ENCODE assay signal across 1 cellular context in the genomic region with DNA sequence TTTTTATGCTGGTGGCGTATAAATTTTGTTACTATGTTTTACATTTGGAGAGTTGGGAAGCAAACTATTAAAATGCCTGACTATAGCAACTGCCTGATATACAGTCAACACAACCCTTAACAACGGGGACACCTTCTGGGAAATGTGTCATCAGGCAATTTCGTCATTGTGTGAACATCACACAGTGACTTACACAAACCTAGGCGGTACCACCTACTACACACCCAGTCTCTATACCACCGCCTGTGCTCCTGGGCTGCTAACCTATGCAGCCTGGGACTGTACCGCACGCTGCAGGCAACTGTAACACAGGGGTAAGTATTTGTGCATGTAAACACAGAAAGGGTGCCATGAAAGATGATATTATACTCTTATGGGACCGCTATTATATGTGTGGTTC.
A peak's percentile ranks its signal among the peaks of the same experiment; 100 is the strongest.
TF ChIP-seq lines count a peak whose summit lies in the region.

No MANE protein-coding gene starts in this region.

TF ChIP-seq in HepG2, 621 proteins besides CTCF, POLR2A, EP300 and RAD21 (continued from another document and continues in another):
- no peak for TF ChIP-seq ZNF232 (CRISPR knock-in tag; IDR thresholded peaks at IDR 0.05; ENCODE audit: borderline replicate concordance)
- TF ChIP-seq, protein P1, sequence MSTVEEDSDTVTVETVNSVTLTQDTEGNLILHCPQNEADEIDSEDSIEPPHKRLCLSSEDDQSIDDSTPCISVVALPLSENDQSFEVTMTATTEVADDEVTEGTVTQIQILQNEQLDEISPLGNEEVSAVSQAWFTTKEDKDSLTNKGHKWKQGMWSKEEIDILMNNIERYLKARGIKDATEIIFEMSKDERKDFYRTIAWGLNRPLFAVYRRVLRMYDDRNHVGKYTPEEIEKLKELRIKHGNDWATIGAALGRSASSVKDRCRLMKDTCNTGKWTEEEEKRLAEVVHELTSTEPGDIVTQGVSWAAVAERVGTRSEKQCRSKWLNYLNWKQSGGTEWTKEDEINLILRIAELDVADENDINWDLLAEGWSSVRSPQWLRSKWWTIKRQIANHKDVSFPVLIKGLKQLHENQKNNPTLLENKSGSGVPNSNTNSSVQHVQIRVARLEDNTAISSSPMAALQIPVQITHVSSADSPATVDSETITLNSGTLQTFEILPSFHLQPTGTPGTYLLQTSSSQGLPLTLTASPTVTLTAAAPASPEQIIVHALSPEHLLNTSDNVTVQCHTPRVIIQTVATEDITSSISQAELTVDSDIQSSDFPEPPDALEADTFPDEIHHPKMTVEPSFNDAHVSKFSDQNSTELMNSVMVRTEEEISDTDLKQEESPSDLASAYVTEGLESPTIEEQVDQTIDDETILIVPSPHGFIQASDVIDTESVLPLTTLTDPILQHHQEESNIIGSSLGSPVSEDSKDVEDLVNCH (CRISPR knock-in tag; IDR thresholded peaks at IDR 0.05), result no peak
- TF ChIP-seq MIER2 (CRISPR knock-in tag; IDR thresholded peaks at IDR 0.05), result no peak
- TF ChIP-seq, protein P2, sequence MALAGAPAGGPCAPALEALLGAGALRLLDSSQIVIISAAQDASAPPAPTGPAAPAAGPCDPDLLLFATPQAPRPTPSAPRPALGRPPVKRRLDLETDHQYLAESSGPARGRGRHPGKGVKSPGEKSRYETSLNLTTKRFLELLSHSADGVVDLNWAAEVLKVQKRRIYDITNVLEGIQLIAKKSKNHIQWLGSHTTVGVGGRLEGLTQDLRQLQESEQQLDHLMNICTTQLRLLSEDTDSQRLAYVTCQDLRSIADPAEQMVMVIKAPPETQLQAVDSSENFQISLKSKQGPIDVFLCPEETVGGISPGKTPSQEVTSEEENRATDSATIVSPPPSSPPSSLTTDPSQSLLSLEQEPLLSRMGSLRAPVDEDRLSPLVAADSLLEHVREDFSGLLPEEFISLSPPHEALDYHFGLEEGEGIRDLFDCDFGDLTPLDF (CRISPR knock-in tag; IDR thresholded peaks at IDR 0.05), result no peak
- TF ChIP-seq REL (CRISPR knock-in tag; conservative IDR thresholded peaks at IDR 0.05), result no peak
- TF ChIP-seq, protein P3, sequence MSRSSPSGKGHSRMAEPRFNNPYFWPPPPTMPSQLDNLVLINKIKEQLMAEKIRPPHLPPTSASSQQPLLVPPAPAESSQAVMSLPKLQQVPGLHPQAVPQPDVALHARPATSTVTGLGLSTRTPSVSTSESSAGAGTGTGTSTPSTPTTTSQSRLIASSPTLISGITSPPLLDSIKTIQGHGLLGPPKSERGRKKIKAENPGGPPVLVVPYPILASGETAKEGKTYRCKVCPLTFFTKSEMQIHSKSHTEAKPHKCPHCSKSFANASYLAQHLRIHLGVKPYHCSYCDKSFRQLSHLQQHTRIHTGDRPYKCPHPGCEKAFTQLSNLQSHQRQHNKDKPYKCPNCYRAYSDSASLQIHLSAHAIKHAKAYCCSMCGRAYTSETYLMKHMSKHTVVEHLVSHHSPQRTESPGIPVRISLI (CRISPR knock-in tag; IDR thresholded peaks at IDR 0.05; ENCODE audit: borderline replicate concordance), result no peak
- TF ChIP-seq SIN3B (IDR thresholded peaks at IDR 0.05; ENCODE audit: low read length), result no peak
- no peak for TF ChIP-seq ZNF34 (CRISPR knock-in tag; IDR thresholded peaks at IDR 0.05; ENCODE audit: borderline replicate concordance)
- TF ChIP-seq, protein P4, sequence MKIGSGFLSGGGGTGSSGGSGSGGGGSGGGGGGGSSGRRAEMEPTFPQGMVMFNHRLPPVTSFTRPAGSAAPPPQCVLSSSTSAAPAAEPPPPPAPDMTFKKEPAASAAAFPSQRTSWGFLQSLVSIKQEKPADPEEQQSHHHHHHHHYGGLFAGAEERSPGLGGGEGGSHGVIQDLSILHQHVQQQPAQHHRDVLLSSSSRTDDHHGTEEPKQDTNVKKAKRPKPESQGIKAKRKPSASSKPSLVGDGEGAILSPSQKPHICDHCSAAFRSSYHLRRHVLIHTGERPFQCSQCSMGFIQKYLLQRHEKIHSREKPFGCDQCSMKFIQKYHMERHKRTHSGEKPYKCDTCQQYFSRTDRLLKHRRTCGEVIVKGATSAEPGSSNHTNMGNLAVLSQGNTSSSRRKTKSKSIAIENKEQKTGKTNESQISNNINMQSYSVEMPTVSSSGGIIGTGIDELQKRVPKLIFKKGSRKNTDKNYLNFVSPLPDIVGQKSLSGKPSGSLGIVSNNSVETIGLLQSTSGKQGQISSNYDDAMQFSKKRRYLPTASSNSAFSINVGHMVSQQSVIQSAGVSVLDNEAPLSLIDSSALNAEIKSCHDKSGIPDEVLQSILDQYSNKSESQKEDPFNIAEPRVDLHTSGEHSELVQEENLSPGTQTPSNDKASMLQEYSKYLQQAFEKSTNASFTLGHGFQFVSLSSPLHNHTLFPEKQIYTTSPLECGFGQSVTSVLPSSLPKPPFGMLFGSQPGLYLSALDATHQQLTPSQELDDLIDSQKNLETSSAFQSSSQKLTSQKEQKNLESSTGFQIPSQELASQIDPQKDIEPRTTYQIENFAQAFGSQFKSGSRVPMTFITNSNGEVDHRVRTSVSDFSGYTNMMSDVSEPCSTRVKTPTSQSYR (CRISPR knock-in tag; IDR thresholded peaks at IDR 0.05; ENCODE audit: borderline replicate concordance), result no peak
- no peak for TF ChIP-seq SETDB1 (CRISPR knock-in tag; IDR thresholded peaks at IDR 0.05; ENCODE audit: borderline replicate concordance)
- TF ChIP-seq ZNF230 (CRISPR knock-in tag; IDR thresholded peaks at IDR 0.05), result no peak
- TF ChIP-seq IKZF1 (IDR thresholded peaks at IDR 0.05), result no peak
- TF ChIP-seq ZNF224 (CRISPR knock-in tag; IDR thresholded peaks at IDR 0.05), result no peak
- TF ChIP-seq, protein P5, sequence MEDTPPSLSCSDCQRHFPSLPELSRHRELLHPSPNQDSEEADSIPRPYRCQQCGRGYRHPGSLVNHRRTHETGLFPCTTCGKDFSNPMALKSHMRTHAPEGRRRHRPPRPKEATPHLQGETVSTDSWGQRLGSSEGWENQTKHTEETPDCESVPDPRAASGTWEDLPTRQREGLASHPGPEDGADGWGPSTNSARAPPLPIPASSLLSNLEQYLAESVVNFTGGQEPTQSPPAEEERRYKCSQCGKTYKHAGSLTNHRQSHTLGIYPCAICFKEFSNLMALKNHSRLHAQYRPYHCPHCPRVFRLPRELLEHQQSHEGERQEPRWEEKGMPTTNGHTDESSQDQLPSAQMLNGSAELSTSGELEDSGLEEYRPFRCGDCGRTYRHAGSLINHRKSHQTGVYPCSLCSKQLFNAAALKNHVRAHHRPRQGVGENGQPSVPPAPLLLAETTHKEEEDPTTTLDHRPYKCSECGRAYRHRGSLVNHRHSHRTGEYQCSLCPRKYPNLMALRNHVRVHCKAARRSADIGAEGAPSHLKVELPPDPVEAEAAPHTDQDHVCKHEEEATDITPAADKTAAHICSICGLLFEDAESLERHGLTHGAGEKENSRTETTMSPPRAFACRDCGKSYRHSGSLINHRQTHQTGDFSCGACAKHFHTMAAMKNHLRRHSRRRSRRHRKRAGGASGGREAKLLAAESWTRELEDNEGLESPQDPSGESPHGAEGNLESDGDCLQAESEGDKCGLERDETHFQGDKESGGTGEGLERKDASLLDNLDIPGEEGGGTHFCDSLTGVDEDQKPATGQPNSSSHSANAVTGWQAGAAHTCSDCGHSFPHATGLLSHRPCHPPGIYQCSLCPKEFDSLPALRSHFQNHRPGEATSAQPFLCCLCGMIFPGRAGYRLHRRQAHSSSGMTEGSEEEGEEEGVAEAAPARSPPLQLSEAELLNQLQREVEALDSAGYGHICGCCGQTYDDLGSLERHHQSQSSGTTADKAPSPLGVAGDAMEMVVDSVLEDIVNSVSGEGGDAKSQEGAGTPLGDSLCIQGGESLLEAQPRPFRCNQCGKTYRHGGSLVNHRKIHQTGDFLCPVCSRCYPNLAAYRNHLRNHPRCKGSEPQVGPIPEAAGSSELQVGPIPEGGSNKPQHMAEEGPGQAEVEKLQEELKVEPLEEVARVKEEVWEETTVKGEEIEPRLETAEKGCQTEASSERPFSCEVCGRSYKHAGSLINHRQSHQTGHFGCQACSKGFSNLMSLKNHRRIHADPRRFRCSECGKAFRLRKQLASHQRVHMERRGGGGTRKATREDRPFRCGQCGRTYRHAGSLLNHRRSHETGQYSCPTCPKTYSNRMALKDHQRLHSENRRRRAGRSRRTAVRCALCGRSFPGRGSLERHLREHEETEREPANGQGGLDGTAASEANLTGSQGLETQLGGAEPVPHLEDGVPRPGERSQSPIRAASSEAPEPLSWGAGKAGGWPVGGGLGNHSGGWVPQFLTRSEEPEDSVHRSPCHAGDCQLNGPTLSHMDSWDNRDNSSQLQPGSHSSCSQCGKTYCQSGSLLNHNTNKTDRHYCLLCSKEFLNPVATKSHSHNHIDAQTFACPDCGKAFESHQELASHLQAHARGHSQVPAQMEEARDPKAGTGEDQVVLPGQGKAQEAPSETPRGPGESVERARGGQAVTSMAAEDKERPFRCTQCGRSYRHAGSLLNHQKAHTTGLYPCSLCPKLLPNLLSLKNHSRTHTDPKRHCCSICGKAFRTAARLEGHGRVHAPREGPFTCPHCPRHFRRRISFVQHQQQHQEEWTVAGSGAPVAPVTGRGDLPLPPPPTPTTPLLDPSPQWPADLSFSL (CRISPR knock-in tag; IDR thresholded peaks at IDR 0.05), result peak; percentile 94
- no peak for TF ChIP-seq GATAD1 (CRISPR knock-in tag; IDR thresholded peaks at IDR 0.05)
- peak; percentile 28; the same call in 1 of the 2 replicates for TF ChIP-seq MAFF (IDR thresholded peaks at IDR 0.05; ENCODE audit: low read depth, low read length)
- TF ChIP-seq, protein P6, sequence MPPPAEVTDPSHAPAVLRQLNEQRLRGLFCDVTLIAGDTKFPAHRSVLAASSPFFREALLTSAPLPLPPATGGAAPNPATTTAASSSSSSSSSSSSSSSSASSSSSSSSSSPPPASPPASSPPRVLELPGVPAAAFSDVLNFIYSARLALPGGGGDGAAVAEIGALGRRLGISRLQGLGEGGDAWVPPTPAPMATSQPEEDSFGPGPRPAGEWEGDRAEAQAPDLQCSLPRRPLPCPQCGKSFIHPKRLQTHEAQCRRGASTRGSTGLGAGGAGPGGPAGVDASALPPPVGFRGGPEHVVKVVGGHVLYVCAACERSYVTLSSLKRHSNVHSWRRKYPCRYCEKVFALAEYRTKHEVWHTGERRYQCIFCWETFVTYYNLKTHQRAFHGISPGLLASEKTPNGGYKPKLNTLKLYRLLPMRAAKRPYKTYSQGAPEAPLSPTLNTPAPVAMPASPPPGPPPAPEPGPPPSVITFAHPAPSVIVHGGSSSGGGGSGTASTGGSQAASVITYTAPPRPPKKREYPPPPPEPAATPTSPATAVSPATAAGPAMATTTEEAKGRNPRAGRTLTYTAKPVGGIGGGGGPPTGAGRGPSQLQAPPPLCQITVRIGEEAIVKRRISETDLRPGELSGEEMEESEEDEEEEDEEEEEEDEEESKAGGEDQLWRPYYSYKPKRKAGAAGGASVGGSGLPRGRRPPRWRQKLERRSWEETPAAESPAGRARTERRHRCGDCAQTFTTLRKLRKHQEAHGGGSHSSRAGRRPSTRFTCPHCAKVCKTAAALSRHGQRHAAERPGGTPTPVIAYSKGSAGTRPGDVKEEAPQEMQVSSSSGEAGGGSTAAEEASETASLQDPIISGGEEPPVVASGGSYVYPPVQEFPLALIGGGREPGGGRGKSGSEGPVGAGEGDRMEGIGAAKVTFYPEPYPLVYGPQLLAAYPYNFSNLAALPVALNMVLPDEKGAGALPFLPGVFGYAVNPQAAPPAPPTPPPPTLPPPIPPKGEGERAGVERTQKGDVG (CRISPR knock-in tag; IDR thresholded peaks at IDR 0.05; ENCODE audit: borderline replicate concordance), result no peak
- TF ChIP-seq ZNF720 (CRISPR knock-in tag; IDR thresholded peaks at IDR 0.05), result no peak
- TF ChIP-seq, protein P7, sequence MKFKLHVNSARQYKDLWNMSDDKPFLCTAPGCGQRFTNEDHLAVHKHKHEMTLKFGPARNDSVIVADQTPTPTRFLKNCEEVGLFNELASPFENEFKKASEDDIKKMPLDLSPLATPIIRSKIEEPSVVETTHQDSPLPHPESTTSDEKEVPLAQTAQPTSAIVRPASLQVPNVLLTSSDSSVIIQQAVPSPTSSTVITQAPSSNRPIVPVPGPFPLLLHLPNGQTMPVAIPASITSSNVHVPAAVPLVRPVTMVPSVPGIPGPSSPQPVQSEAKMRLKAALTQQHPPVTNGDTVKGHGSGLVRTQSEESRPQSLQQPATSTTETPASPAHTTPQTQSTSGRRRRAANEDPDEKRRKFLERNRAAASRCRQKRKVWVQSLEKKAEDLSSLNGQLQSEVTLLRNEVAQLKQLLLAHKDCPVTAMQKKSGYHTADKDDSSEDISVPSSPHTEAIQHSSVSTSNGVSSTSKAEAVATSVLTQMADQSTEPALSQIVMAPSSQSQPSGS (CRISPR knock-in tag; IDR thresholded peaks at IDR 0.05), result no peak
- no peak for TF ChIP-seq WIZ (CRISPR knock-in tag; IDR thresholded peaks at IDR 0.05)
- TF ChIP-seq, protein P8, sequence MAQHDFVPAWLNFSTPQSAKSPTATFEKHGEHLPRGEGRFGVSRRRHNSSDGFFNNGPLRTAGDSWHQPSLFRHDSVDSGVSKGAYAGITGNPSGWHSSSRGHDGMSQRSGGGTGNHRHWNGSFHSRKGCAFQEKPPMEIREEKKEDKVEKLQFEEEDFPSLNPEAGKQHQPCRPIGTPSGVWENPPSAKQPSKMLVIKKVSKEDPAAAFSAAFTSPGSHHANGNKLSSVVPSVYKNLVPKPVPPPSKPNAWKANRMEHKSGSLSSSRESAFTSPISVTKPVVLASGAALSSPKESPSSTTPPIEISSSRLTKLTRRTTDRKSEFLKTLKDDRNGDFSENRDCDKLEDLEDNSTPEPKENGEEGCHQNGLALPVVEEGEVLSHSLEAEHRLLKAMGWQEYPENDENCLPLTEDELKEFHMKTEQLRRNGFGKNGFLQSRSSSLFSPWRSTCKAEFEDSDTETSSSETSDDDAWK (CRISPR knock-in tag; IDR thresholded peaks at IDR 0.05), result no peak
- no peak for TF ChIP-seq YEATS2 (CRISPR knock-in tag; IDR thresholded peaks at IDR 0.05; ENCODE audit: borderline replicate concordance)
- TF ChIP-seq ZNF225 (CRISPR knock-in tag; IDR thresholded peaks at IDR 0.05), result no peak
- TF ChIP-seq MATR3 (CRISPR knock-in tag; IDR thresholded peaks at IDR 0.05), result no peak
- no peak for TF ChIP-seq TOPORS (CRISPR knock-in tag; IDR thresholded peaks at IDR 0.05)
- TF ChIP-seq, protein P9, sequence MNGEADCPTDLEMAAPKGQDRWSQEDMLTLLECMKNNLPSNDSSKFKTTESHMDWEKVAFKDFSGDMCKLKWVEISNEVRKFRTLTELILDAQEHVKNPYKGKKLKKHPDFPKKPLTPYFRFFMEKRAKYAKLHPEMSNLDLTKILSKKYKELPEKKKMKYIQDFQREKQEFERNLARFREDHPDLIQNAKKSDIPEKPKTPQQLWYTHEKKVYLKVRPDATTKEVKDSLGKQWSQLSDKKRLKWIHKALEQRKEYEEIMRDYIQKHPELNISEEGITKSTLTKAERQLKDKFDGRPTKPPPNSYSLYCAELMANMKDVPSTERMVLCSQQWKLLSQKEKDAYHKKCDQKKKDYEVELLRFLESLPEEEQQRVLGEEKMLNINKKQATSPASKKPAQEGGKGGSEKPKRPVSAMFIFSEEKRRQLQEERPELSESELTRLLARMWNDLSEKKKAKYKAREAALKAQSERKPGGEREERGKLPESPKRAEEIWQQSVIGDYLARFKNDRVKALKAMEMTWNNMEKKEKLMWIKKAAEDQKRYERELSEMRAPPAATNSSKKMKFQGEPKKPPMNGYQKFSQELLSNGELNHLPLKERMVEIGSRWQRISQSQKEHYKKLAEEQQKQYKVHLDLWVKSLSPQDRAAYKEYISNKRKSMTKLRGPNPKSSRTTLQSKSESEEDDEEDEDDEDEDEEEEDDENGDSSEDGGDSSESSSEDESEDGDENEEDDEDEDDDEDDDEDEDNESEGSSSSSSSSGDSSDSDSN (CRISPR knock-in tag; IDR thresholded peaks at IDR 0.05), result peak; percentile 20; the same call in 1 of the 2 replicates
- no peak for TF ChIP-seq HES4 (CRISPR knock-in tag; IDR thresholded peaks at IDR 0.05; ENCODE audit: borderline replicate concordance)
- no peak for TF ChIP-seq ZNF317 (CRISPR knock-in tag; IDR thresholded peaks at IDR 0.05)
